11 cellular contexts compared by ENCODE assay signal in the genomic region with DNA sequence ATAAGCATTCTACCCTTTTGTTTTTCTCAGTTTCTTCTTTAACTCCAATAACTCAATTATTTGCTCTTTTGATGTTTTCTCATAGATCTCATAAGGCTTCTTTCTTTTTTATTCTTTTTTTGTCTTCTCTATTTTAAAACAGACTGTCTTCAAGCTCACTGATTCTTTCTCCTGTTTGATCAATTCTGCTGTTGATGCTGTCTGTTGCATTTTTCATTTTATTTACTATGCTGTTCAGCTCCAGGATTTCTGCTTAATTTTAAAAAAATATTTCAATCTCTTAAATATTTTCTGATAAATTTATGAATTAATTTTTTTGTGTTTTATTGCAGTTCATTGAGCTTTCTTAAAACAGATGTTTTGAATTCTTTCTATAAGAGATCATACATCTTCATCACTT. TPM values are rescaled to one million over a fixed set of nuclear protein-coding genes. Genes with fewer than 3 reads are reported as not detected.
"Had no signal": no experiment of that assay in that cellular context is flagged by ENCODE, and none has a peak within 500 bp of the region (broad histone marks: within the 10 kb centered on the region; RNA-seq: fewer than 3 reads in every experiment).

No MANE protein-coding gene starts in this region.

- H3K36me3 ChIP-seq: HAP-1 had no signal

- H3K4me2 ChIP-seq: GM23338 had no signal

- ATAC-seq: GM23338, HCT116 had no signal

- H3K4me3 ChIP-seq: GM23248, GM23338, HAP-1 had no signal

- H3K27ac ChIP-seq: GM23248 had no signal

- H3K9me3 ChIP-seq: HAP-1 had no signal

- DNase-seq: GM23248, GOT3, H7, H9, HCEC 1CT, HFFc6 had no signal

- H3K4me1 ChIP-seq: HAP-1 had no signal

- H2AFZ ChIP-seq: GM23248, GM23338 had no signal

- FAIRE-seq: H1, H54 had no signal

- H3K9ac ChIP-seq: GM23248 had no signal

RNA-seq across cellular contexts. Expression of a gene that starts 48.1 kb away (rescaled TPM):
- total RNA-seq: GM23248, HFFc6 had no signal
- polyA plus RNA-seq: GM23248 had no signal
